13 cellular contexts compared by ENCODE assay signal in genomic region chr16:55643161-55643970, GRCh38. TPM values are rescaled to one million over a fixed set of nuclear protein-coding genes. Genes with fewer than 3 reads are reported as not detected.
DNase-seq lines count a peak whose midpoint lies in the region; ATAC-seq and TF ChIP-seq lines count a peak whose summit lies in the region.
"Had no signal": no experiment of that assay in that cellular context is flagged by ENCODE, and none has a peak within 500 bp of the region (broad histone marks: within the 10 kb centered on the region; RNA-seq: fewer than 3 reads in every experiment).

No MANE protein-coding gene starts in this region.

- in situ Hi-C loops in GM13977 (cut with MboI; ENCODE audit: low pct_unique_long_range_greater_than_20kb, low sequenced_read_pairs, unreplicated experiment) = no loop called here

- CTCF ChIA-PET in AG04450 (lab: Charles Lee) = interaction anchor here (0.6 to 3.4 kb wide), 3 partner anchors 126 to 178 kb away, joined by 3 to 20 read pairs (median 3); no protein-coding TSS in a partner anchor

- TF ChIP-seq EP300 in ovary (IDR thresholded peaks at IDR 0.05) = no peak

- POLR2A ChIA-PET in AG04450 (lab: Yijun Ruan, JAX) = no interaction called here

- TF ChIP-seq CTCF in AG04450 (IDR thresholded peaks at IDR 0.05; ENCODE audit: low read depth, low read length) (peak; percentile 28; the same call in 1 of the 2 replicates), choroid plexus epithelial cell (conservative IDR thresholded peaks at IDR 0.05; ENCODE audit: low read depth, low read length) (peak; percentile 25), lower lobe of right lung (IDR thresholded peaks at IDR 0.05) (no peak), GM13977 (IDR thresholded peaks at IDR 0.05; ENCODE audit: extremely low read depth, insufficient read depth, missing control alignments) (no peak), ovary (IDR thresholded peaks at IDR 0.05) (no peak)

- H3K4me1 ChIP-seq in lower lobe of right lung = no peaks in the 10 kb centered on the region
- H3K4me1 ChIP-seq in ovary (ENCODE audit: insufficient read depth) = peaks cover 3% of the 10 kb centered on the region

- DNase-seq in AG04450 (ENCODE audit: low read depth, low spot score) (no peak), HT-29 (ENCODE audit: low spot score) (peak; percentile 53), choroid plexus epithelial cell (ENCODE audit: low read depth) (peak; percentile 17), lower lobe of right lung (peak; percentile 54), GM13977 (ENCODE audit: low spot score) (no peak), NCI-H774 (lab: John Stamatoyannopoulos, UW) (no peak), ovary (no peak), COR-L47 (lab: John Stamatoyannopoulos, UW) (no peak)
- DNase-seq: activated CD4-positive, alpha-beta memory T cell treated with anti-CD3 and anti-CD28 coated beads, Interleukin-2, amount 10 ng/mL, durations not matched to agents 7 days and 5 days; activated effector memory CD4-positive, alpha-beta T cell treated with anti-CD3 and anti-CD28 coated beads, Interleukin-2, amount 50 U/mL, for 16 hours; GOT3; occipital lobe had no signal

- ATAC-seq in lower lobe of right lung = peak; percentile 77 to 82

- H3K27ac ChIP-seq in AG04450 (ENCODE audit: low read depth, low read length) (no peak overlapping the region), lower lobe of right lung (no peak overlapping the region), ovary (no peak overlapping the region)
- H3K27ac ChIP-seq: HL-60 had no signal

- H3K9me3 ChIP-seq in AG04450 (ENCODE audit: control insufficient read depth, insufficient read depth, low read length) (no peaks in the 10 kb centered on the region), lower lobe of right lung (no peaks in the 10 kb centered on the region), ovary (no peaks in the 10 kb centered on the region)

- H3K4me3 ChIP-seq in AG04450 (ENCODE audit: low read depth, low read length) = no peak overlapping the region
- H3K4me3 ChIP-seq in choroid plexus epithelial cell (ENCODE audit: low read depth, low read length) = no peak overlapping the region
- no peak overlapping the region for H3K4me3 ChIP-seq in lower lobe of right lung
- H3K4me3 ChIP-seq in ovary = no peak overlapping the region

- no peaks in the 10 kb centered on the region for H3K36me3 ChIP-seq in lower lobe of right lung
- H3K36me3 ChIP-seq in ovary = no peaks in the 10 kb centered on the region

- intact Hi-C loops in lower lobe of right lung (cut with DNase I) = no loop called here
- intact Hi-C loops in ovary (cut with DNase I) = no loop called here

- 83 to 85% (median 85%) methylated on average over 11 of the region's 11 CpGs for WGBS in ovary, 3 donors

- no peak for TF ChIP-seq POLR2A in ovary (IDR thresholded peaks at IDR 0.05)

- H3K27me3 ChIP-seq in AG04450 (ENCODE audit: control insufficient read depth, insufficient read depth, low read length) (peaks cover 45% of the 10 kb centered on the region), lower lobe of right lung (ENCODE audit: low read depth) (no peaks in the 10 kb centered on the region), ovary (no peaks in the 10 kb centered on the region)

RNA-seq across cellular contexts. Expression of gene SLC6A2, which starts 12.4 kb away (rescaled TPM):
- polyA plus RNA-seq in AG04450 (2011; rRNA removed) (not detected in 2 replicates), ovary (under 1 TPM; 0.20 to 0.36 TPM)
- not detected in 2 replicates for polyA minus RNA-seq in AG04450 (2011; rRNA and poly(A)+ RNA removed)
- total RNA-seq in HT-29 (2014; rRNA removed; shearing (Covaris generic)) = not detected in 2 replicates
- total RNA-seq in lower lobe of right lung (not detected), ovary (under 1 TPM in 4 of 7 donors, not detected in 3; 0.08 to 0.30 (median 0.19) TPM)
- total RNA-seq: activated CD4-positive, alpha-beta memory T cell treated with anti-CD3 and anti-CD28 coated beads, Interleukin-2, amount 10 ng/mL, durations not matched to agents 7 days and 5 days; occipital lobe had no signal

Comparison
In these comparisons a context has a peak if more than half of its experiments do, and no peak if none do; other contexts are left out.
1. DNase-seq: peak in HT-29 (single experiment), choroid plexus epithelial cell (single experiment) and lower lobe of right lung (single experiment); none in AG04450 (single experiment), GM13977 (single experiment), NCI-H774 (single experiment), ovary (0 of 5) and COR-L47 (single experiment).
2. CTCF ChIP-seq: peak in AG04450 (single experiment) and choroid plexus epithelial cell (single experiment); none in lower lobe of right lung (single experiment), GM13977 (single experiment) and ovary (0 of 3).